Comparison of ENCODE assay signal across 23 cellular contexts in the genomic region with DNA sequence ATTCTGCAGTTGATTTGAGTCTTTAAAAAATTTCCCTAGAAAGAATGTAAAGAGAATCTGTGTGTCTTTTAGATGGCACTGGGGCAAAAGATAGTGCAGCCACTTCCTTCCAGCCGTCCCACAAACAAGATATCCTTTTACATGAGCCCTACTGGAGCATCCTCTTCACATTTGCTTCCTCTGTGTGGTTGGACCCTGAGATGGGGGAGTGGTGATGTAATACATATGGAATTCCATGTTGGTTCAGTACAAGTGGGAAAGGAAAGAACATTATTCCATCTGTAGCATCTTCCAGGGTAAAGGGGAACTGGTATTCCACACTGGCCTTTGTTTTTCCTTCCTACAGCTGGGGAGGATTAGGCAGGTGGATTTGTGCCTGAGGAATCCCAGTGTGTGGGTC.
A peak's percentile ranks its signal among the peaks of the same experiment; 100 is the strongest.
DNase-seq lines count a peak whose midpoint lies in the region; ATAC-seq, FAIRE-seq and TF ChIP-seq lines count a peak whose summit lies in the region.
"Had no signal": no experiment of that assay in that cellular context is flagged by ENCODE, and none has a peak within 500 bp of the region (broad histone marks: within the 10 kb centered on the region; RNA-seq: fewer than 3 reads in every experiment).

No MANE protein-coding gene starts in this region.

- peak; percentile 30; the same call in 1 of the 3 replicates for ATAC-seq in HepG2
- ATAC-seq in right lobe of liver = no peak
- no peak for ATAC-seq in GM19023 (IDR thresholded peaks at IDR 0.05; ENCODE audit: unreplicated experiment)
- ATAC-seq: activated CD8-positive, alpha-beta T cell treated with anti-CD3 and anti-CD28 coated beads for 36 hours; activated T-cell treated with anti-CD3 and anti-CD28 coated beads, Interleukin-2, amount 50 U/mL, for 72 hours; T-helper 17 cell; upper lobe of right lung had no signal

- BruUV-seq in HepG2 (replicated peaks; lab: Mats Ljungman, UMichigan) = no TSS peak

- H3K27me3 Mint-ChIP-seq in immature natural killer cell (ENCODE audit: low read depth in 3 of 3) (no peaks in the 10 kb centered on the region), type B pancreatic cell (no peaks in the 10 kb centered on the region)

- no peak overlapping the region for H3K9ac ChIP-seq in HepG2 (ENCODE audit: insufficient read depth, low read depth, low read length)

- CTCF ChIA-PET in HepG2 (lab: Yijun Ruan, JAX; ENCODE audit: low intra/inter-chr PET ratio, low total read pairs) = no interaction called here

- DNase-seq in HepG2 (ENCODE audit: low spot score) (peak; percentile 35), right lobe of liver (no peak), NCI-H69 (lab: John Stamatoyannopoulos, UW) (peak; percentile 76), immature natural killer cell (no peak), type B pancreatic cell (ENCODE audit: extremely low spot score, unreplicated experiment) (no peak), anterior cingulate cortex (lab: John Stamatoyannopoulos, UW) (no peak), sigmoid colon (no peak)
- DNase-seq: activated B cell treated with CpG ODN at 0.5 μM for 24 hours; activated CD8-positive, alpha-beta T cell treated with anti-CD3 and anti-CD28 coated beads for 36 hours; activated T-cell treated with anti-CD3 and anti-CD28 coated beads, Interleukin-2, amount 50 U/mL, for 72 hours; hypothalamus; NCI-H187; NCI-H510A treated with DMSO at 0.1 percent for 48 hours; occipital lobe; OCI-M1; SIG-M5; T-helper 17 cell; upper lobe of right lung had no signal

- H2AFZ ChIP-seq in HepG2 (ENCODE audit: low read length) = no peak overlapping the region

- H3K4me1 ChIP-seq in HepG2 (ENCODE audit: insufficient read depth, low read length) = peaks cover 7% of the 10 kb centered on the region; the same call in 1 of the 2 replicates
- peaks cover 0 to 23% (median 11%) of the 10 kb centered on the region in 4 donors for H3K4me1 ChIP-seq in right lobe of liver
- H3K4me1 ChIP-seq in sigmoid colon = peaks cover 0 to 5% (median 2%) of the 10 kb centered on the region in 4 donors

- H3K79me2 ChIP-seq in HepG2 (ENCODE audit: insufficient read depth, low read length) = no peaks in the 10 kb centered on the region

- no peak for TF ChIP-seq EP300 in HepG2 (IDR thresholded peaks at IDR 0.05; ENCODE audit: low read depth in 2 of 2, low read length in 2 of 2)
- no peak for TF ChIP-seq EP300 in HepG2 (CRISPR knock-in tag; IDR thresholded peaks at IDR 0.05; ENCODE audit: borderline replicate concordance)
- TF ChIP-seq EP300 in sigmoid colon (IDR thresholded peaks at IDR 0.05) = no peak

- POLR2A ChIA-PET in HepG2 (lab: Yijun Ruan, JAX) = no interaction called here

- H3K9me3 Mint-ChIP-seq in immature natural killer cell = peaks cover 0 to 3% (median 0%) of the 10 kb centered on the region in 6 donors
- H3K9me3 Mint-ChIP-seq in type B pancreatic cell = peaks cover 9% of the 10 kb centered on the region
- H3K9me3 Mint-ChIP-seq: activated B cell treated with CpG ODN at 0.5 μM for 24 hours; activated CD8-positive, alpha-beta T cell treated with anti-CD3 and anti-CD28 coated beads for 36 hours; stimulated activated naive CD8-positive, alpha-beta T cell treated with anti-CD3 and anti-CD28 coated beads, Interleukin-15, Interleukin-2, amounts not matched to agents 100 ng/mL and 50 ng/mL, for 24 hours had no signal

- FAIRE-seq in HepG2 (lab: Jason Lieb, UNC) = no peak
- FAIRE-seq: colon had no signal

- H3K4me1 Mint-ChIP-seq in immature natural killer cell (peaks cover 24 to 35% of the 10 kb centered on the region in 2 donors), type B pancreatic cell (ENCODE audit: unreplicated experiment) (peaks cover 32% of the 10 kb centered on the region)
- H3K4me1 Mint-ChIP-seq: activated B cell treated with CpG ODN at 0.5 μM for 24 hours had no signal

- H3K36me3 ChIP-seq in HepG2 (replicated peaks in 1 of 2; ENCODE audit: control insufficient read depth in 1 of 2, insufficient read depth in 2 of 2, low read length in 2 of 2) (peaks cover 14 to 17% of the 10 kb centered on the region in 2 experiments; a peak in 4 of 5 replicates), right lobe of liver (no peaks in the 10 kb centered on the region), sigmoid colon (no peaks in the 10 kb centered on the region)
- H3K36me3 ChIP-seq: right atrium auricular region, upper lobe of right lung had no signal

- H3K4me2 ChIP-seq in HepG2 (ENCODE audit: low read depth, low read length) = no peak overlapping the region

- intact Hi-C loops in HepG2 (cut with micrococcal nuclease; ENCODE audit: unreplicated experiment) (no loop called here), right lobe of liver (cut with DNase I) (no loop called here), sigmoid colon (cut with DNase I) (no loop called here)

- no peak for TF ChIP-seq POLR2A in HepG2 (IDR thresholded peaks at IDR 0.05; ENCODE audit: insufficient read depth in 1 of 2, low read depth in 2 of 2, low read length in 2 of 2)
- TF ChIP-seq POLR2A in right lobe of liver (IDR thresholded peaks at IDR 0.05) = no peak
- no peak for TF ChIP-seq POLR2A in sigmoid colon (IDR thresholded peaks at IDR 0.05)

- H3K9me3 ChIP-seq in HepG2 (ENCODE audit: low read length) = no peaks in the 10 kb centered on the region
- no peaks in the 10 kb centered on the region for H3K9me3 ChIP-seq in right lobe of liver
- no peaks in the 10 kb centered on the region for H3K9me3 ChIP-seq in sigmoid colon
- H3K9me3 ChIP-seq: upper lobe of right lung had no signal

- no peak overlapping the region for H3K27ac Mint-ChIP-seq in immature natural killer cell
- H3K27ac Mint-ChIP-seq in type B pancreatic cell = peak overlapping the region; percentile 9
- H3K27ac Mint-ChIP-seq: activated B cell treated with CpG ODN at 0.5 μM for 24 hours; activated CD8-positive, alpha-beta T cell treated with anti-CD3 and anti-CD28 coated beads for 36 hours; activated naive CD4-positive, alpha-beta T cell treated with anti-CD3 and anti-CD28 coated beads, Interleukin-2, amount 50 U/mL, for 24 hours; activated T-cell treated with anti-CD3 and anti-CD28 coated beads, Interleukin-2, amount 50 U/mL, for 72 hours; stimulated activated naive CD8-positive, alpha-beta T cell treated with anti-CD3 and anti-CD28 coated beads, Interleukin-15, Interleukin-2, amounts not matched to agents 100 ng/mL and 50 ng/mL, for 24 hours; T-helper 17 cell had no signal

- H4K20me1 ChIP-seq in HepG2 (ENCODE audit: insufficient read depth, low read length) = no peaks in the 10 kb centered on the region

- H3K4me3 ChIP-seq in HepG2 (replicated peaks in 1 of 3; ENCODE audit: insufficient read depth in 1 of 3, low read depth in 2 of 3, low read length in 3 of 3) (no peak overlapping the region), right lobe of liver (no peak overlapping the region), sigmoid colon (no peak overlapping the region)
- H3K4me3 ChIP-seq: right atrium auricular region, upper lobe of right lung had no signal

- in situ Hi-C loops in HepG2 (cut with HindIII; ENCODE audit: extremely low pct_ligation_motif_present, low pct_unique_long_range_greater_than_20kb) = no loop called here

- H3K27ac ChIP-seq in HepG2 (ENCODE audit: extremely low read length, insufficient read depth, low read length) (no peak overlapping the region), right lobe of liver (no peak overlapping the region), sigmoid colon (no peak overlapping the region)
- H3K27ac ChIP-seq: right atrium auricular region, upper lobe of right lung had no signal

- peaks cover 4 to 11% (median 11%) of the 10 kb centered on the region in 3 donors for H3K36me3 Mint-ChIP-seq in immature natural killer cell
- H3K36me3 Mint-ChIP-seq in type B pancreatic cell = peaks cover 14% of the 10 kb centered on the region

- 100% methylated on average over 1 of the region's 1 CpG for WGBS in HepG2 (ENCODE audit: low lambda C conversion rate)
- WGBS in right lobe of liver (ENCODE audit: insufficient coverage, low coverage, low lambda C conversion rate, missing lambda C conversion rate) = 50% methylated on average over 1 of the region's 1 CpG
- 64 to 94% methylated on average over 1 of the region's 1 CpG for WGBS in sigmoid colon, 2 donors

- no peak for TF ChIP-seq CTCF in HepG2 (CRISPR knock-in tag; IDR thresholded peaks at IDR 0.05)
- TF ChIP-seq CTCF in right lobe of liver (IDR thresholded peaks at IDR 0.05) = no peak
- TF ChIP-seq CTCF in type B pancreatic cell (conservative IDR thresholded peaks at IDR 0.05) = no peak
- no peak for TF ChIP-seq CTCF in sigmoid colon (IDR thresholded peaks at IDR 0.05)

- H3K27me3 ChIP-seq in HepG2 (ENCODE audit: control insufficient read depth in 1 of 2, insufficient read depth in 2 of 2, low read length in 2 of 2) = no peaks in the 10 kb centered on the region
- no peaks in the 10 kb centered on the region for H3K27me3 ChIP-seq in right lobe of liver
- no peaks in the 10 kb centered on the region for H3K27me3 ChIP-seq in sigmoid colon
- H3K27me3 ChIP-seq: right atrium auricular region, upper lobe of right lung had no signal

- H3K4me3 Mint-ChIP-seq in immature natural killer cell (peak overlapping the region in 3 of 5 donors; percentile 14 to 74 (median 31)), type B pancreatic cell (no peak overlapping the region)
- H3K4me3 Mint-ChIP-seq: activated B cell treated with CpG ODN at 0.5 μM for 24 hours; activated CD8-positive, alpha-beta T cell treated with anti-CD3 and anti-CD28 coated beads for 36 hours; activated naive CD4-positive, alpha-beta T cell treated with anti-CD3 and anti-CD28 coated beads, Interleukin-2, amount 50 U/mL, for 24 hours; activated T-cell treated with anti-CD3 and anti-CD28 coated beads, Interleukin-2, amount 50 U/mL, for 72 hours; stimulated activated naive CD8-positive, alpha-beta T cell treated with anti-CD3 and anti-CD28 coated beads, Interleukin-15, Interleukin-2, amounts not matched to agents 100 ng/mL and 50 ng/mL, for 24 hours; T-helper 17 cell had no signal

- no peak for TF ChIP-seq RAD21 in HepG2 (CRISPR knock-in tag; IDR thresholded peaks at IDR 0.05)

TF ChIP-seq in HepG2, 621 proteins besides CTCF, POLR2A, EP300 and RAD21:
- peak; percentile 5; the same call in 1 of the 2 replicates for TF ChIP-seq ATF7 (IDR thresholded peaks at IDR 0.05)
- TF ChIP-seq ATF7 (CRISPR knock-in tag; IDR thresholded peaks at IDR 0.05) = no peak
- TF ChIP-seq ZNF451 (CRISPR knock-in tag; IDR thresholded peaks at IDR 0.05) = no peak
- 0 out of 2 replicates have a peak, but pooled peaks have one; percentile 34 for TF ChIP-seq JUND (CRISPR knock-in tag; IDR thresholded peaks at IDR 0.05)

Comparison
In these comparisons a context has a peak if more than half of its experiments do, and no peak if none do; other contexts are left out.
1. DNase-seq: peak in HepG2 (single experiment) and NCI-H69 (single experiment); none in right lobe of liver (0 of 3), immature natural killer cell (0 of 3), type B pancreatic cell (single experiment), anterior cingulate cortex (0 of 58) and sigmoid colon (single experiment).